2 cellular contexts compared by ENCODE assay signal in the genomic region with DNA sequence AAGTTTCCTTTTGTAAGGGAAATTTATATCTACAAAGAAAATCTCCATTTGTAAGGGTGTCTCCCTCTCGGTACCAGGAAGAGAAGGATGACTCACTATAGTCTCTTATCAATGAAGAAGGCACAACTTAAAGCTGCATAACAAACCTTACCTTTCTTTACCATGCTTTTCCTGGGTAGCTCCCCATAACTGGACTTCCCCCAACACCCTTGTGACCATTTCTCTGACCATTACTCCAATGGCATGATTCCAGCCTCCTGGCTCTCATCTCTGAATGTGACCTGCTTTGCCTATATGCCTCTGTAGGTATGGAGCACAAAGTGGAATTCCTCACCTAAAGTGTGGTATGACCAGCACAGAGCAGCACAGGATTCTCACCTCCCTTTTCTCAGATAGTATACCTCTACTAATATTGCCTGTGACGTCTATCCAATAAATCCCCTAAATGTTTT.
A peak's percentile ranks its signal among the peaks of the same experiment; 100 is the strongest.
TF ChIP-seq lines count a peak whose summit lies in the region.

No MANE protein-coding gene starts in this region.

TF ChIP-seq in SK-N-SH, 30 proteins besides CTCF, POLR2A, EP300 and RAD21:
- TF ChIP-seq JUND (IDR thresholded peaks at IDR 0.05) (no peak; the same call in 1 of the 2 replicates), MEF2A (IDR thresholded peaks at IDR 0.05; ENCODE audit: borderline replicate concordance, low read depth) (no peak), FOSL2 (IDR thresholded peaks at IDR 0.05; ENCODE audit: borderline replicate concordance, low read depth) (0 out of 2 replicates have a peak, but pooled peaks have one; percentile 13), GATA2 (CRISPR knock-in tag; IDR thresholded peaks at IDR 0.05) (no peak), RCOR1 (IDR thresholded peaks at IDR 0.05; ENCODE audit: low read length) (no peak), FOXJ3 (CRISPR knock-in tag; IDR thresholded peaks at IDR 0.05) (no peak)
- TF ChIP-seq, protein P1, sequence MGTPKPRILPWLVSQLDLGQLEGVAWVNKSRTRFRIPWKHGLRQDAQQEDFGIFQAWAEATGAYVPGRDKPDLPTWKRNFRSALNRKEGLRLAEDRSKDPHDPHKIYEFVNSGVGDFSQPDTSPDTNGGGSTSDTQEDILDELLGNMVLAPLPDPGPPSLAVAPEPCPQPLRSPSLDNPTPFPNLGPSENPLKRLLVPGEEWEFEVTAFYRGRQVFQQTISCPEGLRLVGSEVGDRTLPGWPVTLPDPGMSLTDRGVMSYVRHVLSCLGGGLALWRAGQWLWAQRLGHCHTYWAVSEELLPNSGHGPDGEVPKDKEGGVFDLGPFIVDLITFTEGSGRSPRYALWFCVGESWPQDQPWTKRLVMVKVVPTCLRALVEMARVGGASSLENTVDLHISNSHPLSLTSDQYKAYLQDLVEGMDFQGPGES (IDR thresholded peaks at IDR 0.05; ENCODE audit: low read depth, low read length): no peak

TF ChIP-seq in endothelial cell of umbilical vein, 7 proteins besides CTCF, POLR2A, EP300 and RAD21:
- TF ChIP-seq MYC (IDR thresholded peaks at IDR 0.05; ENCODE audit: low read depth, low read length) (no peak), FOS (IDR thresholded peaks at IDR 0.05; ENCODE audit: borderline replicate concordance, insufficient read depth, low read length) (peak; percentile 42)
